ENCODE assay signal across 16 cellular contexts in genomic region chr22:19503869-19504268, GRCh38. TPM values are rescaled to one million over a fixed set of nuclear protein-coding genes. Genes with fewer than 3 reads are reported as not detected.
DNase-seq lines count a peak whose midpoint lies in the region; TF ChIP-seq lines count a peak whose summit lies in the region.
"Had no signal": no experiment of that assay in that cellular context is flagged by ENCODE, and none has a peak within 500 bp of the region (broad histone marks: within the 10 kb centered on the region; RNA-seq: fewer than 3 reads in every experiment).

No MANE protein-coding gene starts in this region.

- no peak overlapping the region for H3K4me3 ChIP-seq in neural progenitor cell
- H3K4me3 ChIP-seq: hepatocyte, smooth muscle cell had no signal

- peak; percentile 25 for TF ChIP-seq CTCF in neural progenitor cell (IDR thresholded peaks at IDR 0.05)
- TF ChIP-seq CTCF in CD14-positive monocyte (IDR thresholded peaks at IDR 0.05) = no peak

- in situ Hi-C loops in SK-MEL-5 (cut with HindIII; ENCODE audit: low pct_unique_long_range_greater_than_20kb, low sequenced_read_pairs) = no loop called here

- peaks cover 47% of the 10 kb centered on the region for H3K36me3 Mint-ChIP-seq in activated CD4-positive, alpha-beta memory T cell treated with anti-CD3 and anti-CD28 coated beads for 36 hours
- peaks cover 31% of the 10 kb centered on the region for H3K36me3 Mint-ChIP-seq in activated CD4-positive, alpha-beta memory T cell treated with anti-CD3 and anti-CD28 coated beads, Interleukin-2, amount 10 ng/mL, durations not matched to agents 7 days and 5 days (ENCODE audit: low read depth)
- H3K36me3 Mint-ChIP-seq in neural progenitor cell = peaks cover 9% of the 10 kb centered on the region
- peaks cover 25 to 39% of the 10 kb centered on the region in 2 donors for H3K36me3 Mint-ChIP-seq in CD14-positive monocyte

- H3K27ac ChIP-seq in neural progenitor cell = no peak overlapping the region
- H3K27ac ChIP-seq: hepatocyte, parathyroid adenoma had no signal

- H3K4me1 Mint-ChIP-seq in activated CD4-positive, alpha-beta memory T cell treated with anti-CD3 and anti-CD28 coated beads for 36 hours (ENCODE audit: low read depth) = peaks cover 3% of the 10 kb centered on the region
- peaks cover 25% of the 10 kb centered on the region for H3K4me1 Mint-ChIP-seq in activated CD4-positive, alpha-beta memory T cell treated with anti-CD3 and anti-CD28 coated beads, Interleukin-2, amount 10 ng/mL, durations not matched to agents 7 days and 5 days
- H3K4me1 Mint-ChIP-seq in neural progenitor cell (peaks cover 6% of the 10 kb centered on the region), CD14-positive monocyte (no peaks in the 10 kb centered on the region)

- no peaks in the 10 kb centered on the region for H3K4me1 ChIP-seq in neural progenitor cell
- H3K4me1 ChIP-seq: parathyroid adenoma had no signal

- no peak overlapping the region for H3K27ac Mint-ChIP-seq in activated CD4-positive, alpha-beta memory T cell treated with anti-CD3 and anti-CD28 coated beads for 36 hours
- no peak overlapping the region for H3K27ac Mint-ChIP-seq in activated CD4-positive, alpha-beta memory T cell treated with anti-CD3 and anti-CD28 coated beads, Interleukin-2, amount 10 ng/mL, durations not matched to agents 7 days and 5 days
- H3K27ac Mint-ChIP-seq in neural progenitor cell (no peak overlapping the region), CD14-positive monocyte (no peak overlapping the region)

- no peaks in the 10 kb centered on the region for H3K9me3 Mint-ChIP-seq in activated CD4-positive, alpha-beta memory T cell treated with anti-CD3 and anti-CD28 coated beads for 36 hours
- no peaks in the 10 kb centered on the region for H3K9me3 Mint-ChIP-seq in activated CD4-positive, alpha-beta memory T cell treated with anti-CD3 and anti-CD28 coated beads, Interleukin-2, amount 10 ng/mL, durations not matched to agents 7 days and 5 days
- no peaks in the 10 kb centered on the region for H3K9me3 Mint-ChIP-seq in neural progenitor cell
- no peaks in the 10 kb centered on the region for H3K9me3 Mint-ChIP-seq in CD14-positive monocyte
- H3K9me3 Mint-ChIP-seq: activated T-cell treated with anti-CD3 and anti-CD28 coated beads, Interleukin-2, amount 50 U/mL, for 24 hours had no signal

- no peaks in the 10 kb centered on the region for H3K79me2 ChIP-seq in neural progenitor cell (ENCODE audit: low read depth)
- H3K79me2 ChIP-seq: hepatocyte, parathyroid adenoma had no signal

- no peak overlapping the region for H3K4me2 ChIP-seq in neural progenitor cell
- H3K4me2 ChIP-seq: hepatocyte, smooth muscle cell had no signal

- no peak overlapping the region for H3K4me3 Mint-ChIP-seq in activated CD4-positive, alpha-beta memory T cell treated with anti-CD3 and anti-CD28 coated beads for 36 hours
- H3K4me3 Mint-ChIP-seq in activated CD4-positive, alpha-beta memory T cell treated with anti-CD3 and anti-CD28 coated beads, Interleukin-2, amount 10 ng/mL, durations not matched to agents 7 days and 5 days = no peak overlapping the region
- H3K4me3 Mint-ChIP-seq in neural progenitor cell (no peak overlapping the region), CD14-positive monocyte (no peak overlapping the region)
- H3K4me3 Mint-ChIP-seq: activated T-cell treated with anti-CD3 and anti-CD28 coated beads, Interleukin-2, amount 50 U/mL, for 24 hours had no signal

- DNase-seq in activated CD4-positive, alpha-beta memory T cell treated with anti-CD3 and anti-CD28 coated beads for 36 hours = peak; percentile 8
- no peak for DNase-seq in activated CD4-positive, alpha-beta memory T cell treated with anti-CD3 and anti-CD28 coated beads, Interleukin-2, amount 10 ng/mL, durations not matched to agents 7 days and 5 days
- peak; percentile 20 for DNase-seq in SK-MEL-5 (ENCODE audit: low read depth, low spot score)
- peak; percentile 32 for DNase-seq in neural progenitor cell (ENCODE audit: low spot score)
- DNase-seq in CD14-positive monocyte (ENCODE audit: low spot score) = no peak
- DNase-seq in SIG-M5 (lab: John Stamatoyannopoulos, UW) = no peak
- DNase-seq: activated T-cell treated with anti-CD3 and anti-CD28 coated beads, Interleukin-2, amount 50 U/mL, for 24 hours; aorta; left cardiac atrium; NCI-H1930; NCI-H526; stimulated activated naive CD8-positive, alpha-beta T cell treated with anti-CD3 and anti-CD28 coated beads, Interleukin-15, Interleukin-2, amounts not matched to agents 100 U/mL and 50 U/mL, for 24 hours had no signal

- intact Hi-C loops in activated CD4-positive, alpha-beta memory T cell treated with anti-CD3 and anti-CD28 coated beads for 36 hours (cut with micrococcal nuclease) = no loop called here
- intact Hi-C loops in CD14-positive monocyte (cut with micrococcal nuclease) = no loop called here

- H3K9ac ChIP-seq in neural progenitor cell = no peak overlapping the region
- H3K9ac ChIP-seq: parathyroid adenoma had no signal

- H3K36me3 ChIP-seq in neural progenitor cell = no peaks in the 10 kb centered on the region

- no peaks in the 10 kb centered on the region for H3K27me3 Mint-ChIP-seq in activated CD4-positive, alpha-beta memory T cell treated with anti-CD3 and anti-CD28 coated beads for 36 hours
- no peaks in the 10 kb centered on the region for H3K27me3 Mint-ChIP-seq in activated CD4-positive, alpha-beta memory T cell treated with anti-CD3 and anti-CD28 coated beads, Interleukin-2, amount 10 ng/mL, durations not matched to agents 7 days and 5 days
- H3K27me3 Mint-ChIP-seq in neural progenitor cell (ENCODE audit: insufficient read depth, low read depth) = no peaks in the 10 kb centered on the region
- no peaks in the 10 kb centered on the region for H3K27me3 Mint-ChIP-seq in CD14-positive monocyte (ENCODE audit: low read depth in 3 of 3)
- H3K27me3 Mint-ChIP-seq: activated T-cell treated with anti-CD3 and anti-CD28 coated beads, Interleukin-2, amount 50 U/mL, for 24 hours had no signal

- POLR2A ChIA-PET in activated CD4-positive, alpha-beta memory T cell treated with anti-CD3 and anti-CD28 coated beads for 36 hours (lab: Charles Lee) = no interaction called here
- POLR2A ChIA-PET in activated CD4-positive, alpha-beta memory T cell treated with anti-CD3 and anti-CD28 coated beads, Interleukin-2, amount 10 ng/mL, durations not matched to agents 7 days and 5 days (lab: Charles Lee) = no interaction called here

- no peaks in the 10 kb centered on the region for H3K9me3 ChIP-seq in neural progenitor cell (ENCODE audit: low read depth)

- H2AFZ ChIP-seq in neural progenitor cell (replicated peaks) = no peak overlapping the region
- H2AFZ ChIP-seq: hepatocyte, parathyroid adenoma had no signal

- H4K20me1 ChIP-seq in neural progenitor cell (ENCODE audit: low read depth) = no peaks in the 10 kb centered on the region

- CTCF ChIA-PET in activated CD4-positive, alpha-beta memory T cell treated with anti-CD3 and anti-CD28 coated beads for 36 hours (lab: Charles Lee) = no interaction called here
- CTCF ChIA-PET in activated CD4-positive, alpha-beta memory T cell treated with anti-CD3 and anti-CD28 coated beads, Interleukin-2, amount 10 ng/mL, durations not matched to agents 7 days and 5 days (lab: Charles Lee) = interaction anchor here (0.6 kb wide), 1 partner anchor 33 kb away, joined by 3 read pairs; no protein-coding TSS in a partner anchor

- peaks cover 3% of the 10 kb centered on the region for H3F3A ChIP-seq in neural progenitor cell (ENCODE audit: low read depth)

- no peaks in the 10 kb centered on the region for H3K27me3 ChIP-seq in neural progenitor cell
- H3K27me3 ChIP-seq: hepatocyte had no signal

RNA-seq across cellular contexts. Expression of gene CLDN5, which starts 20.3 kb away (rescaled TPM):
- under 1 TPM; 0.17 to 0.31 TPM for total RNA-seq in activated CD4-positive, alpha-beta memory T cell treated with anti-CD3 and anti-CD28 coated beads for 36 hours
- under 1 TPM in 1 of 2 experiments, not detected in 1; 0.38 TPM for total RNA-seq in activated CD4-positive, alpha-beta memory T cell treated with anti-CD3 and anti-CD28 coated beads, Interleukin-2, amount 10 ng/mL, durations not matched to agents 7 days and 5 days
- total RNA-seq in SK-MEL-5 (2014; rRNA removed; shearing (Covaris generic)) = not detected in 2 replicates
- polyA plus RNA-seq in SK-MEL-5 (2015; cell fraction: cytosol; rRNA removed) = not detected in 2 replicates
- not detected in 2 replicates for polyA plus RNA-seq in SK-MEL-5 (2015; cell fraction: nucleus; rRNA removed)
- total RNA-seq in neural progenitor cell (ENCODE audit: low replicate concordance) = 0.69 and 4.1 TPM in 2 replicates
- under 1 TPM; 0.27 to 0.35 TPM for polyA plus RNA-seq in CD14-positive monocyte
- total RNA-seq: MCF 10A, smooth muscle cell had no signal

RNA-seq across cellular contexts. Expression of gene CDC45, which starts 24.1 kb away (rescaled TPM):
- total RNA-seq in activated CD4-positive, alpha-beta memory T cell treated with anti-CD3 and anti-CD28 coated beads for 36 hours = 100 to 1,000 TPM; 122 to 130 TPM
- 10 to 100 TPM; 53.2 to 56.2 TPM for total RNA-seq in activated CD4-positive, alpha-beta memory T cell treated with anti-CD3 and anti-CD28 coated beads, Interleukin-2, amount 10 ng/mL, durations not matched to agents 7 days and 5 days
- 36.5 and 44.2 TPM in 2 replicates for total RNA-seq in SK-MEL-5 (2014; rRNA removed; shearing (Covaris generic))
- polyA plus RNA-seq in SK-MEL-5 (2015; cell fraction: cytosol; rRNA removed) = 40.5 and 45.6 TPM in 2 replicates
- 121 and 162 TPM in 2 replicates for polyA plus RNA-seq in SK-MEL-5 (2015; cell fraction: nucleus; rRNA removed)
- total RNA-seq in neural progenitor cell (ENCODE audit: low replicate concordance) = 40.9 and 50.7 TPM in 2 replicates
- not detected for polyA plus RNA-seq in CD14-positive monocyte

RNA-seq across cellular contexts. Expression of gene UFD1, which starts 24.9 kb away (rescaled TPM):
- 10 to 100 TPM; 85.3 to 91.1 TPM for total RNA-seq in activated CD4-positive, alpha-beta memory T cell treated with anti-CD3 and anti-CD28 coated beads for 36 hours
- 10 to 100 TPM; 62.1 to 65.6 TPM for total RNA-seq in activated CD4-positive, alpha-beta memory T cell treated with anti-CD3 and anti-CD28 coated beads, Interleukin-2, amount 10 ng/mL, durations not matched to agents 7 days and 5 days
- total RNA-seq in SK-MEL-5 (2014; rRNA removed; shearing (Covaris generic)) = 114 and 119 TPM in 2 replicates
- polyA plus RNA-seq in SK-MEL-5 (2015; cell fraction: cytosol; rRNA removed) = 79.8 and 91.5 TPM in 2 replicates
- polyA plus RNA-seq in SK-MEL-5 (2015; cell fraction: nucleus; rRNA removed) = 62.7 and 90.9 TPM in 2 replicates
- total RNA-seq in neural progenitor cell (ENCODE audit: low replicate concordance) = 37.5 and 37.7 TPM in 2 replicates
- 10 to 100 TPM; 68.5 to 82.5 TPM for polyA plus RNA-seq in CD14-positive monocyte

RNA-seq across cellular contexts. Expression of gene C22orf39, which starts 56.4 kb away (rescaled TPM):
- total RNA-seq in activated CD4-positive, alpha-beta memory T cell treated with anti-CD3 and anti-CD28 coated beads for 36 hours = 10 to 100 TPM; 23.3 to 23.5 TPM
- total RNA-seq in activated CD4-positive, alpha-beta memory T cell treated with anti-CD3 and anti-CD28 coated beads, Interleukin-2, amount 10 ng/mL, durations not matched to agents 7 days and 5 days = 10 to 100 TPM; 31.8 to 32.9 TPM
- 26.3 and 28.3 TPM in 2 replicates for total RNA-seq in SK-MEL-5 (2014; rRNA removed; shearing (Covaris generic))
- 45.7 and 49.2 TPM in 2 replicates for polyA plus RNA-seq in SK-MEL-5 (2015; cell fraction: cytosol; rRNA removed)
- 15.0 and 15.3 TPM in 2 replicates for polyA plus RNA-seq in SK-MEL-5 (2015; cell fraction: nucleus; rRNA removed)
- total RNA-seq in neural progenitor cell (ENCODE audit: low replicate concordance) = 49.5 and 57.0 TPM in 2 replicates
- 10 to 100 TPM; 38.4 to 40.3 TPM for polyA plus RNA-seq in CD14-positive monocyte

Comparison
In these comparisons a context has a peak if more than half of its experiments do, and no peak if none do; other contexts are left out.
1. DNase-seq: peak in activated CD4-positive, alpha-beta memory T cell treated with anti-CD3 and anti-CD28 coated beads for 36 hours (single experiment), SK-MEL-5 (single experiment) and neural progenitor cell (single experiment); none in activated CD4-positive, alpha-beta memory T cell treated with anti-CD3 and anti-CD28 coated beads, Interleukin-2, amount 10 ng/mL, durations not matched to agents 7 days and 5 days (single experiment), CD14-positive monocyte (single experiment) and SIG-M5 (single experiment).